In genomic region chr1:100671604-100672003, GRCh38 we compare ENCODE assay signal across 25 cellular contexts. TPM values are rescaled to one million over a fixed set of nuclear protein-coding genes. Genes with fewer than 3 reads are reported as not detected.
DNase-seq lines count a peak whose midpoint lies in the region; ATAC-seq and TF ChIP-seq lines count a peak whose summit lies in the region.
"Had no signal": no experiment of that assay in that cellular context is flagged by ENCODE, and none has a peak within 500 bp of the region (broad histone marks: within the 10 kb centered on the region; RNA-seq: fewer than 3 reads in every experiment).

No MANE protein-coding gene starts in this region.

- H3K4me3 ChIP-seq in mammary epithelial cell (replicated peaks in 1 of 3; ENCODE audit: insufficient read depth in 1 of 3, low read depth in 2 of 3, low read length in 3 of 3) (no peak overlapping the region), WI38 (ENCODE audit: low read depth, low read length) (no peak overlapping the region), fibroblast of lung (replicated peaks in 1 of 4; ENCODE audit: control extremely low read depth in 1 of 4, insufficient read depth in 1 of 4, low read depth in 3 of 4, low read length in 4 of 4) (no peak overlapping the region), upper lobe of right lung (no peak overlapping the region)
- H3K4me3 ChIP-seq: BLaER1 treated with 17β-estradiol and CSF1 and Interleukin-3, amounts not matched to agents 10 nM and 100 nM; breast epithelium; K562; SK-N-MC had no signal

- no TSS peak for BruUV-seq in mammary epithelial cell (replicated peaks; lab: Mats Ljungman, UMichigan)
- no TSS peak for BruUV-seq in MCF 10A (replicated peaks; lab: Mats Ljungman, UMichigan)

- H3K9me3 ChIP-seq in mammary epithelial cell (replicated peaks; ENCODE audit: insufficient read depth, low read length) = peaks cover 6% of the 10 kb centered on the region
- no peaks in the 10 kb centered on the region for H3K9me3 ChIP-seq in fibroblast of lung (ENCODE audit: control insufficient read depth, insufficient read depth, low read depth, low read length)
- no peaks in the 10 kb centered on the region for H3K9me3 ChIP-seq in upper lobe of right lung

- no peaks in the 10 kb centered on the region for H3K27me3 ChIP-seq in mammary epithelial cell (ENCODE audit: insufficient read depth, low read length)
- H3K27me3 ChIP-seq in fibroblast of lung (ENCODE audit: control insufficient read depth, insufficient read depth, low read length) = no peaks in the 10 kb centered on the region
- H3K27me3 ChIP-seq in upper lobe of right lung = no peaks in the 10 kb centered on the region
- H3K27me3 ChIP-seq: BLaER1 treated with 17β-estradiol and CSF1 and Interleukin-3, amounts not matched to agents 10 nM and 100 nM; breast epithelium had no signal

- H3K4me1 Mint-ChIP-seq in MCF 10A (ENCODE audit: insufficient read depth, unreplicated experiment) = no peaks in the 10 kb centered on the region
- H3K4me1 Mint-ChIP-seq: H9, memory B cell had no signal

- H3K4me3 Mint-ChIP-seq in MCF 10A (ENCODE audit: unreplicated experiment) = no peak overlapping the region
- H3K4me3 Mint-ChIP-seq: H9, memory B cell, T-helper 17 cell had no signal

- H3K36me3 ChIP-seq in mammary epithelial cell (ENCODE audit: insufficient read depth, low read length) (no peaks in the 10 kb centered on the region), fibroblast of lung (ENCODE audit: control insufficient read depth, insufficient read depth, low read length) (no peaks in the 10 kb centered on the region), upper lobe of right lung (no peaks in the 10 kb centered on the region)
- H3K36me3 ChIP-seq: BLaER1 treated with 17β-estradiol and CSF1 and Interleukin-3, amounts not matched to agents 10 nM and 100 nM; breast epithelium had no signal

- TF ChIP-seq CTCF in mammary epithelial cell (conservative IDR thresholded peaks at IDR 0.05 in 1 of 2, IDR thresholded peaks at IDR 0.05 in 1 of 2; ENCODE audit: extremely low read depth in 1 of 2, insufficient read depth in 1 of 2, low read depth in 1 of 2, low read length in 2 of 2) (peak in 1 of 2 donors; percentile 23), MCF 10A (IDR thresholded peaks at IDR 0.05; ENCODE audit: unreplicated experiment) (no peak), WI38 (IDR thresholded peaks at IDR 0.05; ENCODE audit: low read depth, low read length) (peak; percentile 12; the same call in 1 of the 2 replicates), fibroblast of lung (conservative IDR thresholded peaks at IDR 0.05 in 1 of 2, IDR thresholded peaks at IDR 0.05 in 1 of 2; ENCODE audit: low read depth in 1 of 2, low read length in 2 of 2) (peak; percentile 26 to 28), upper lobe of right lung (IDR thresholded peaks at IDR 0.05) (no peak)

- no peaks in the 10 kb centered on the region for H3K4me1 ChIP-seq in mammary epithelial cell (ENCODE audit: insufficient read depth, low read length)
- H3K4me1 ChIP-seq in fibroblast of lung (ENCODE audit: control insufficient read depth, extremely low read depth, insufficient read depth, low read length) = no peaks in the 10 kb centered on the region
- no peaks in the 10 kb centered on the region for H3K4me1 ChIP-seq in upper lobe of right lung
- H3K4me1 ChIP-seq: breast epithelium had no signal

- POLR2A ChIA-PET in MCF 10A (lab: Yijun Ruan, JAX) = no interaction called here

- dilution Hi-C loops in mammary epithelial cell (cut with HindIII; ENCODE audit: low sequenced_read_pairs) = no loop called here

- no peak overlapping the region for H3K27ac ChIP-seq in mammary epithelial cell (ENCODE audit: insufficient read depth, low read depth, low read length)
- no peak overlapping the region for H3K27ac ChIP-seq in fibroblast of lung (ENCODE audit: insufficient read depth, low read length)
- H3K27ac ChIP-seq in upper lobe of right lung = no peak overlapping the region
- H3K27ac ChIP-seq: 22Rv1; BLaER1 treated with 17β-estradiol and CSF1 and Interleukin-3, amounts not matched to agents 10 nM and 100 nM; breast epithelium; RWPE1; SK-N-MC; VCaP had no signal

- H3K27me3 Mint-ChIP-seq in MCF 10A (ENCODE audit: insufficient read depth, unreplicated experiment) = no peaks in the 10 kb centered on the region

- H3K9ac ChIP-seq in mammary epithelial cell (ENCODE audit: insufficient read depth, low read length) (no peak overlapping the region), fibroblast of lung (ENCODE audit: insufficient read depth, low read length) (no peak overlapping the region)
- H3K9ac ChIP-seq: BLaER1 treated with 17β-estradiol and CSF1 and Interleukin-3, amounts not matched to agents 10 nM and 100 nM had no signal

- H3K27ac Mint-ChIP-seq in MCF 10A (ENCODE audit: low read depth, unreplicated experiment) = no peak overlapping the region
- H3K27ac Mint-ChIP-seq: H9, memory B cell, T-helper 17 cell had no signal

- no peaks in the 10 kb centered on the region for H3K9me3 Mint-ChIP-seq in MCF 10A (ENCODE audit: unreplicated experiment)

- intact Hi-C loops in mammary epithelial cell (cut with micrococcal nuclease) (loop anchor here (1.0 kb wide), 2 partner anchors 65 to 195 kb away; no protein-coding TSS in a partner anchor), MCF 10A (cut with micrococcal nuclease) (no loop called here), upper lobe of right lung (cut with DNase I) (no loop called here)

- no peak for ATAC-seq in upper lobe of right lung
- ATAC-seq in HG02884 (IDR thresholded peaks at IDR 0.05; ENCODE audit: unreplicated experiment) = no peak
- ATAC-seq: K562, T-helper 17 cell had no signal

- in situ Hi-C loops in mammary epithelial cell (cut with MboI; ENCODE audit: low sequenced_read_pairs in 2 of 2) = no loop called here

- H2AFZ ChIP-seq in mammary epithelial cell (ENCODE audit: low read depth, low read length) (no peak overlapping the region), fibroblast of lung (ENCODE audit: low read length) (no peak overlapping the region)

- H3K4me2 ChIP-seq in mammary epithelial cell (ENCODE audit: insufficient read depth, low read depth, low read length) (no peak overlapping the region), fibroblast of lung (ENCODE audit: extremely low read depth, insufficient read depth, low read length) (no peak overlapping the region)

- CTCF ChIA-PET in mammary epithelial cell (lab: Charles Lee; ENCODE audit: low non-redundant PET) = interaction anchor here (0.6 to 0.7 kb wide), 2 partner anchors 105 to 164 kb away, joined by 6 to 9 read pairs; no protein-coding TSS in a partner anchor
- CTCF ChIA-PET in MCF 10A (lab: Yijun Ruan, JAX) = interaction anchor here (1.3 kb wide), 1 partner anchor 196 kb away, joined by 3 read pairs; no protein-coding TSS in a partner anchor

- H3K79me2 ChIP-seq in mammary epithelial cell (ENCODE audit: insufficient read depth, low read length) (no peaks in the 10 kb centered on the region), fibroblast of lung (ENCODE audit: control insufficient read depth, insufficient read depth, low read length) (no peaks in the 10 kb centered on the region)

- DNase-seq in mammary epithelial cell (peak; percentile 34), MCF 10A (ENCODE audit: unreplicated experiment) (no peak), fibroblast of lung (ENCODE audit: low read depth in 2 of 2) (peak in 1 of 2 donors; percentile 62), upper lobe of right lung (no peak), superior temporal gyrus (ENCODE audit: extremely low spot score) (no peak), NCI-H1436 treated with DMSO at 0.1 percent for 48 hours (lab: John Stamatoyannopoulos, UW) (no peak)
- DNase-seq: activated CD4-positive, alpha-beta T cell treated with anti-CD3 and anti-CD28 coated beads, Interleukin-2, amount 50 U/mL, for 4 hours; activated effector memory CD4-positive, alpha-beta T cell treated with Interleukin-2 at 50 U/mL for 16 hours; H9; left cardiac atrium; NCI-H2171; NCI-H524 treated with DMSO at 0.1 percent for 48 hours; stimulated activated CD4-positive, alpha-beta T cell treated with anti-CD3 and anti-CD28 coated beads, Interleukin-4, amount 100 ng/mL, for 1 hour; stimulated activated naive CD4-positive, alpha-beta T cell; T-helper 17 cell had no signal

- H4K20me1 ChIP-seq in mammary epithelial cell (ENCODE audit: insufficient read depth, low read length) (no peaks in the 10 kb centered on the region), fibroblast of lung (ENCODE audit: control insufficient read depth, extremely low read depth, insufficient read depth, low read length) (no peaks in the 10 kb centered on the region)
- H4K20me1 ChIP-seq: BLaER1 treated with 17β-estradiol and CSF1 and Interleukin-3, amounts not matched to agents 10 nM and 100 nM had no signal

- H3K36me3 Mint-ChIP-seq in MCF 10A (ENCODE audit: insufficient read depth, unreplicated experiment) = no peaks in the 10 kb centered on the region
- H3K36me3 Mint-ChIP-seq: memory B cell had no signal

RNA-seq across cellular contexts. Expression of gene VCAM1, which starts 47.9 kb away (rescaled TPM):
- total RNA-seq in mammary epithelial cell = under 1 TPM in 1 of 2 donors, not detected in 1; 0.17 TPM
- not detected for polyA plus RNA-seq in mammary epithelial cell
- not detected for polyA minus RNA-seq in mammary epithelial cell
- total RNA-seq in MCF 10A (2022) = not detected in 2 replicates
- total RNA-seq in fibroblast of lung = 14.9 and 21.8 TPM in 2 replicates
- polyA plus RNA-seq in fibroblast of lung = 0.92 and 12.3 TPM in 2 replicates
- 0.45 and 9.6 TPM in 2 replicates for polyA plus RNA-seq in fibroblast of lung (2012)
- polyA minus RNA-seq in fibroblast of lung (ENCODE audit: low replicate concordance) = 2.3 TPM in 1 of 2 replicates, not detected in the other
- 8.1 TPM for total RNA-seq in upper lobe of right lung
- total RNA-seq: T-helper 17 cell had no signal

Comparison
In these comparisons a context has a peak if more than half of its experiments do, and no peak if none do; other contexts are left out.
1. CTCF ChIP-seq: peak in WI38 (single experiment) and fibroblast of lung (2 of 2); none in MCF 10A (single experiment) and upper lobe of right lung (single experiment).